ENCODE assay signal across 8 cellular contexts in genomic region chr1:150321826-150322166, GRCh38. TPM values are rescaled to one million over a fixed set of nuclear protein-coding genes. Genes with fewer than 3 reads are reported as not detected.
DNase-seq lines count a peak whose midpoint lies in the region; ATAC-seq, FAIRE-seq and TF ChIP-seq lines count a peak whose summit lies in the region.

No MANE protein-coding gene starts in this region.

- no peaks in the 10 kb centered on the region for H3K9me3 ChIP-seq in PC-3 (ENCODE audit: low read length)
- no peaks in the 10 kb centered on the region for H3K9me3 ChIP-seq in endothelial cell of umbilical vein (replicated peaks; ENCODE audit: control insufficient read depth, insufficient read depth, low read length)
- H3K9me3 ChIP-seq in osteoblast (ENCODE audit: low read depth, low read length): no peaks in the 10 kb centered on the region

- peak; percentile 10 for DNase-seq in GM10266 (ENCODE audit: extremely low spot score)
- DNase-seq in PC-3: no peak
- no peak for DNase-seq in endothelial cell of umbilical vein (ENCODE audit: low read depth, low spot score)
- DNase-seq in osteoblast (ENCODE audit: insufficient read length, low spot score, missing footprints): no peak
- DNase-seq in RPMI8226: no peak
- no peak for DNase-seq in SKM-1 treated with dmso at 0.1 percent for 144 hours (lab: John Stamatoyannopoulos, UW; ENCODE audit: unreplicated experiment)
- no peak for DNase-seq in amygdala (lab: John Stamatoyannopoulos, UW)

- TF ChIP-seq CTCF in GM10266 (IDR thresholded peaks at IDR 0.05; ENCODE audit: control insufficient read depth, insufficient read depth, low read depth, missing control alignments): no peak
- TF ChIP-seq CTCF in PC-3 (conservative IDR thresholded peaks at IDR 0.05; ENCODE audit: low read depth, low read length): no peak
- no peak for TF ChIP-seq CTCF in endothelial cell of umbilical vein (IDR thresholded peaks at IDR 0.05; ENCODE audit: extremely low read depth in 1 of 2, insufficient read depth in 1 of 2, low read depth in 1 of 2, low read length in 2 of 2)
- no peak for TF ChIP-seq CTCF in osteoblast (IDR thresholded peaks at IDR 0.05; ENCODE audit: extremely low read depth, low read depth, low read length)

- FAIRE-seq in endothelial cell of umbilical vein (lab: Jason Lieb, UNC): no peak

- TF ChIP-seq POLR2A in endothelial cell of umbilical vein (IDR thresholded peaks at IDR 0.05; ENCODE audit: low read depth, low read length): no peak

- H4K20me1 ChIP-seq in PC-3 (ENCODE audit: low read length) (no peaks in the 10 kb centered on the region), endothelial cell of umbilical vein (replicated peaks; ENCODE audit: control insufficient read depth, extremely low read depth, insufficient read depth, low read length) (no peaks in the 10 kb centered on the region), osteoblast (ENCODE audit: insufficient read depth, low read length) (peaks cover 5% of the 10 kb centered on the region)

- dilution Hi-C loops in endothelial cell of umbilical vein (cut with MboI; ENCODE audit: extremely low pct_ligation_motif_present, low sequenced_read_pairs): no loop called here

- H3K27ac ChIP-seq in PC-3 (ENCODE audit: low read length): peak overlapping the region; percentile 80
- H3K27ac ChIP-seq in endothelial cell of umbilical vein (ENCODE audit: insufficient read depth, low read depth, low read length): peak overlapping the region; percentile 62
- peak overlapping the region; percentile 61 for H3K27ac ChIP-seq in osteoblast (ENCODE audit: low read depth, low read length)

- peak overlapping the region; percentile 93 for H3K9ac ChIP-seq in PC-3 (ENCODE audit: low read length)
- peak overlapping the region; percentile 63 for H3K9ac ChIP-seq in endothelial cell of umbilical vein (replicated peaks; ENCODE audit: extremely low read depth, insufficient read depth, low read length)

- no peaks in the 10 kb centered on the region for H3F3A ChIP-seq in PC-3 (ENCODE audit: low read length, unreplicated experiment)

- H3K27me3 ChIP-seq in PC-3 (ENCODE audit: low read length) (no peaks in the 10 kb centered on the region), endothelial cell of umbilical vein (ENCODE audit: control insufficient read depth in 2 of 2, insufficient read depth in 2 of 2, low read length in 2 of 2) (no peaks in the 10 kb centered on the region), osteoblast (ENCODE audit: insufficient read depth, low read length) (no peaks in the 10 kb centered on the region)

- H3K9me1 ChIP-seq in endothelial cell of umbilical vein (replicated peaks; ENCODE audit: control insufficient read depth, extremely low read depth, insufficient read depth, low read length): no peaks in the 10 kb centered on the region

- CTCF ChIA-PET in PC-3 (lab: Charles Lee) (no interaction called here), endothelial cell of umbilical vein (lab: Charles Lee) (interaction anchor here (1.1 kb wide), 1 partner anchor 66 kb away, joined by 5 read pairs; no protein-coding TSS in a partner anchor)

- H3K4me1 ChIP-seq in PC-3 (ENCODE audit: insufficient read depth, low read length) (peaks cover 7% of the 10 kb centered on the region), endothelial cell of umbilical vein (ENCODE audit: control insufficient read depth, extremely low read depth, insufficient read depth, low read length) (peaks cover 7% of the 10 kb centered on the region), osteoblast (ENCODE audit: insufficient read depth, low read length) (peaks cover 8% of the 10 kb centered on the region)

- H3K36me3 ChIP-seq in PC-3 (ENCODE audit: low read depth, low read length) (peaks cover 27% of the 10 kb centered on the region), endothelial cell of umbilical vein (ENCODE audit: control insufficient read depth in 2 of 2, extremely low read depth in 1 of 2, insufficient read depth in 2 of 2, low read length in 2 of 2) (peaks cover 10 to 12% of the 10 kb centered on the region in 2 experiments), osteoblast (ENCODE audit: insufficient read depth, low read length) (peaks cover 22% of the 10 kb centered on the region)

- H3K4me2 ChIP-seq in PC-3 (ENCODE audit: low read length): peak overlapping the region; percentile 92
- peak overlapping the region; percentile 89 for H3K4me2 ChIP-seq in endothelial cell of umbilical vein (ENCODE audit: insufficient read depth, low read length)
- H3K4me2 ChIP-seq in osteoblast (ENCODE audit: insufficient read depth, low read length): peak overlapping the region; percentile 89

- intact Hi-C loops in PC-3 (cut with micrococcal nuclease): loop anchor here (1.0 kb wide), 1 partner anchor 65 kb away; no protein-coding TSS in a partner anchor
- intact Hi-C loops in endothelial cell of umbilical vein (cut with micrococcal nuclease): loop anchor here (1.0 to 2.0 kb wide), 4 partner anchors 28 to 66 kb away; partner anchors contain the start of genes APH1A, MRPS21 and RPRD2

- BruUV-seq in PC-3 (replicated peaks; lab: Mats Ljungman, UMichigan) (TSS peak; percentile 85), endothelial cell of umbilical vein (replicated peaks; lab: Mats Ljungman, UMichigan) (no TSS peak)

- ATAC-seq in PC-3: no peak
- no peak for ATAC-seq in GM18511 (IDR thresholded peaks at IDR 0.05; ENCODE audit: unreplicated experiment)

- H3K4me3 ChIP-seq in PC-3 (ENCODE audit: low read length): peak overlapping the region; percentile 85
- peak overlapping the region; percentile 68 to 88 (median 68) for H3K4me3 ChIP-seq in endothelial cell of umbilical vein (replicated peaks in 1 of 3; ENCODE audit: insufficient read depth in 1 of 3, low read depth in 1 of 3, low read length in 3 of 3)
- H3K4me3 ChIP-seq in osteoblast (ENCODE audit: insufficient read depth, low read length): peak overlapping the region; percentile 92

- no peaks in the 10 kb centered on the region for H3K9me2 ChIP-seq in PC-3 (replicated peaks; ENCODE audit: low read length)

- POLR2A ChIA-PET in PC-3 (lab: Charles Lee; ENCODE audit: unreplicated experiment) (no interaction called here), endothelial cell of umbilical vein (lab: Charles Lee) (interaction anchor here (0.5 to 0.6 kb wide), 2 partner anchors 15 to 20 kb away, joined by 4 read pairs; no protein-coding TSS in a partner anchor)

- peaks cover 56% of the 10 kb centered on the region for H3K79me2 ChIP-seq in PC-3 (ENCODE audit: low read length)
- peaks cover 44% of the 10 kb centered on the region for H3K79me2 ChIP-seq in endothelial cell of umbilical vein (ENCODE audit: control insufficient read depth, insufficient read depth, low read length)
- peaks cover 46% of the 10 kb centered on the region for H3K79me2 ChIP-seq in osteoblast (ENCODE audit: insufficient read depth, low read length)

- H2AFZ ChIP-seq in PC-3 (ENCODE audit: low read length) (peak overlapping the region; percentile 79), endothelial cell of umbilical vein (ENCODE audit: low read depth, low read length) (peak overlapping the region; percentile 27), osteoblast (ENCODE audit: low read length) (peak overlapping the region; percentile 91)

RNA-seq across cellular contexts. Expression of gene PRPF3, which starts 0.5 kb away (rescaled TPM):
- total RNA-seq in PC-3 (2014; rRNA removed) (73.0 and 73.5 TPM in 2 replicates), endothelial cell of umbilical vein (66.8 and 79.3 TPM in 2 replicates), osteoblast (33.9 and 35.8 TPM in 2 replicates)
- polyA plus RNA-seq in endothelial cell of umbilical vein: 23.5 and 25.5 TPM in 2 replicates
- polyA plus RNA-seq in endothelial cell of umbilical vein (2011; cell fraction: cytosol; rRNA removed): 23.1 and 27.0 TPM in 2 replicates
- 164 and 173 TPM in 2 replicates for polyA plus RNA-seq in endothelial cell of umbilical vein (2011; cell fraction: nucleus; rRNA removed)
- polyA plus RNA-seq in endothelial cell of umbilical vein (2012): 35.9 and 50.7 TPM in 2 replicates
- 43.2 and 45.1 TPM in 2 replicates for polyA minus RNA-seq in endothelial cell of umbilical vein
- 18.1 TPM for polyA minus RNA-seq in endothelial cell of umbilical vein (2011; cell fraction: cytosol; rRNA and poly(A)+ RNA removed)
- 43.3 and 56.9 TPM in 2 replicates for polyA minus RNA-seq in endothelial cell of umbilical vein (2011; cell fraction: nucleus; rRNA and poly(A)+ RNA removed)

RNA-seq across cellular contexts. Expression of gene MRPS21, which starts 28.1 kb away (rescaled TPM):
- total RNA-seq in PC-3 (2014; rRNA removed) (109 and 124 TPM in 2 replicates), endothelial cell of umbilical vein (73.0 and 76.7 TPM in 2 replicates), osteoblast (28.0 and 29.0 TPM in 2 replicates)
- polyA plus RNA-seq in endothelial cell of umbilical vein: 54.8 and 63.1 TPM in 2 replicates
- polyA plus RNA-seq in endothelial cell of umbilical vein (2011; cell fraction: cytosol; rRNA removed): 74.2 and 87.7 TPM in 2 replicates
- polyA plus RNA-seq in endothelial cell of umbilical vein (2011; cell fraction: nucleus; rRNA removed): 82.9 and 101 TPM in 2 replicates
- 53.4 and 69.6 TPM in 2 replicates for polyA plus RNA-seq in endothelial cell of umbilical vein (2012)
- 26.7 and 30.4 TPM in 2 replicates for polyA minus RNA-seq in endothelial cell of umbilical vein
- polyA minus RNA-seq in endothelial cell of umbilical vein (2011; cell fraction: cytosol; rRNA and poly(A)+ RNA removed): 25.8 TPM
- polyA minus RNA-seq in endothelial cell of umbilical vein (2011; cell fraction: nucleus; rRNA and poly(A)+ RNA removed): 19.3 and 20.1 TPM in 2 replicates

RNA-seq across cellular contexts. Expression of gene CIART, which starts 39.4 kb away (rescaled TPM):
- total RNA-seq in PC-3 (2014; rRNA removed) (19.0 and 27.0 TPM in 2 replicates), endothelial cell of umbilical vein (1.0 and 2.4 TPM in 2 replicates), osteoblast (15.6 and 16.3 TPM in 2 replicates)
- 4.2 and 4.3 TPM in 2 replicates for polyA plus RNA-seq in endothelial cell of umbilical vein
- polyA plus RNA-seq in endothelial cell of umbilical vein (2011; cell fraction: cytosol; rRNA removed): 2.4 TPM in 2 replicates
- 5.9 and 7.5 TPM in 2 replicates for polyA plus RNA-seq in endothelial cell of umbilical vein (2011; cell fraction: nucleus; rRNA removed)
- 1.3 and 1.5 TPM in 2 replicates for polyA plus RNA-seq in endothelial cell of umbilical vein (2012)
- 3.7 and 4.0 TPM in 2 replicates for polyA minus RNA-seq in endothelial cell of umbilical vein
- polyA minus RNA-seq in endothelial cell of umbilical vein (2011; cell fraction: cytosol; rRNA and poly(A)+ RNA removed): not detected
- 1.7 and 2.3 TPM in 2 replicates for polyA minus RNA-seq in endothelial cell of umbilical vein (2011; cell fraction: nucleus; rRNA and poly(A)+ RNA removed)

RNA-seq across cellular contexts. Expression of gene RPRD2, which starts 42.2 kb away (rescaled TPM):
- 12.5 and 12.6 TPM in 2 replicates for total RNA-seq in PC-3 (2014; rRNA removed)
- 23.9 and 24.5 TPM in 2 replicates for total RNA-seq in endothelial cell of umbilical vein
- polyA plus RNA-seq in endothelial cell of umbilical vein: 11.8 and 12.9 TPM in 2 replicates
- polyA plus RNA-seq in endothelial cell of umbilical vein (2011; cell fraction: cytosol; rRNA removed): 12.7 and 15.1 TPM in 2 replicates
- 15.3 and 17.4 TPM in 2 replicates for polyA plus RNA-seq in endothelial cell of umbilical vein (2011; cell fraction: nucleus; rRNA removed)
- 11.8 and 15.8 TPM in 2 replicates for polyA plus RNA-seq in endothelial cell of umbilical vein (2012)
- polyA minus RNA-seq in endothelial cell of umbilical vein: 13.9 and 18.4 TPM in 2 replicates
- polyA minus RNA-seq in endothelial cell of umbilical vein (2011; cell fraction: cytosol; rRNA and poly(A)+ RNA removed): 17.4 TPM
- polyA minus RNA-seq in endothelial cell of umbilical vein (2011; cell fraction: nucleus; rRNA and poly(A)+ RNA removed): 16.9 and 24.0 TPM in 2 replicates
- 12.3 and 13.3 TPM in 2 replicates for total RNA-seq in osteoblast

RNA-seq across cellular contexts. Expression of gene C1orf54, which starts 49.2 kb away (rescaled TPM):
- 0.98 TPM in 1 of 2 replicates, not detected in the other for total RNA-seq in PC-3 (2014; rRNA removed)
- 30.4 and 35.5 TPM in 2 replicates for total RNA-seq in endothelial cell of umbilical vein
- polyA plus RNA-seq in endothelial cell of umbilical vein: 52.6 and 66.9 TPM in 2 replicates
- 61.4 and 81.5 TPM in 2 replicates for polyA plus RNA-seq in endothelial cell of umbilical vein (2011; cell fraction: cytosol; rRNA removed)
- 19.5 and 27.2 TPM in 2 replicates for polyA plus RNA-seq in endothelial cell of umbilical vein (2011; cell fraction: nucleus; rRNA removed)
- 31.0 and 41.3 TPM in 2 replicates for polyA plus RNA-seq in endothelial cell of umbilical vein (2012)
- polyA minus RNA-seq in endothelial cell of umbilical vein: 10.8 and 12.9 TPM in 2 replicates
- not detected for polyA minus RNA-seq in endothelial cell of umbilical vein (2011; cell fraction: cytosol; rRNA and poly(A)+ RNA removed)
- 4.7 and 7.4 TPM in 2 replicates for polyA minus RNA-seq in endothelial cell of umbilical vein (2011; cell fraction: nucleus; rRNA and poly(A)+ RNA removed)
- 32.2 and 45.4 TPM in 2 replicates for total RNA-seq in osteoblast

Comparison
In these comparisons a context has a peak if more than half of its experiments do, and no peak if none do; other contexts are left out.
1. H2AFZ ChIP-seq: peak in every context shown above with its lines; median percentile 91 in osteoblast; 79 in PC-3; 27 in endothelial cell of umbilical vein.